Comparison of ENCODE assay signal across 8 cellular contexts in the genomic region with DNA sequence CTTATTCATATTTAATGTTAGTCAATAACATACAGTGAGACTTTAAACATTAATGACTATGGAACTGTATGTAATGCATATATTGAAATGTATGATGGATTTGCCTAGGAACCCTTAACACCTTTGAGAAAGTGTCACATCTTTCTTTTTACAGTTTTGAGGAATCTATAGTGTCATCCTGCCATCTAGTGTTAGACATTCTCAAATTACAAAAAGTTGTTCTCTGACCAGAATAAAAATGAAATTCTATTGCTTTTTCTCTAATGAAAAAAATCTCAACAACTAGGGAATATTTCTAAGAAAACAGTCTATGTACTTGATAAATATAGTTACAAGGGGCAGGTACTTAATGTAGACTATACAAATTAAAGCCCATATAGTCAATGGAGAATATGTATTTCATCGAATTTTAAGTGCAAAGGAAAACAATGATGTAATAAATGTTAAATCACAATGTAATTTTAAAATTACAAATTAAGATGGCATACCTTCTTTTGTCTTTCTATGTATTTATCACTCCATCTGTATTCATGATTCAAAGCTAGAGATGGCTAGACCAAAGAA. TPM values are rescaled to one million over a fixed set of nuclear protein-coding genes. Genes with fewer than 3 reads are reported as not detected.
DNase-seq lines count a peak whose midpoint lies in the region; ATAC-seq and TF ChIP-seq lines count a peak whose summit lies in the region.

No MANE protein-coding gene starts in this region.

- H3K36me3 ChIP-seq in adrenal gland (replicated peaks in 1 of 2) (no peaks in the 10 kb centered on the region), lower lobe of right lung (no peaks in the 10 kb centered on the region)
- no peaks in the 10 kb centered on the region for H3K36me3 ChIP-seq in effector memory CD4-positive, alpha-beta T cell (ENCODE audit: control insufficient read depth, insufficient read depth, low read length)

- H3K4me1 ChIP-seq in adrenal gland (replicated peaks in 1 of 2): no peaks in the 10 kb centered on the region
- H3K4me1 ChIP-seq in lower lobe of right lung: no peaks in the 10 kb centered on the region
- no peaks in the 10 kb centered on the region for H3K4me1 ChIP-seq in effector memory CD4-positive, alpha-beta T cell (ENCODE audit: control insufficient read depth, insufficient read depth, low read length, poor library complexity, severe bottlenecking)

- H3K27me3 ChIP-seq in adrenal gland (no peaks in the 10 kb centered on the region), lower lobe of right lung (ENCODE audit: low read depth) (no peaks in the 10 kb centered on the region)
- H3K27me3 ChIP-seq in effector memory CD4-positive, alpha-beta T cell (replicated peaks; ENCODE audit: control insufficient read depth, insufficient read depth, low read length, poor library complexity, severe bottlenecking): no peaks in the 10 kb centered on the region

- peaks cover 0 to under 1% (median 0%) of the 10 kb centered on the region in 3 donors for H3K9me3 ChIP-seq in adrenal gland (replicated peaks in 1 of 3)
- no peaks in the 10 kb centered on the region for H3K9me3 ChIP-seq in lower lobe of right lung
- no peaks in the 10 kb centered on the region for H3K9me3 ChIP-seq in effector memory CD4-positive, alpha-beta T cell (ENCODE audit: control insufficient read depth, low read length)

- WGBS in adrenal gland, 4 donors: 69 to 86% (median 84%) methylated on average over 1 of the region's 1 CpG

- no peak for TF ChIP-seq POLR2A in adrenal gland (IDR thresholded peaks at IDR 0.05)

- TF ChIP-seq CTCF in adrenal gland (IDR thresholded peaks at IDR 0.05): peak in 5 of 6 experiments; percentile 19 to 62 (median 25)
- TF ChIP-seq CTCF in lower lobe of right lung (IDR thresholded peaks at IDR 0.05): peak; percentile 49

- H3K4me3 ChIP-seq in adrenal gland (no peak overlapping the region), lower lobe of right lung (no peak overlapping the region)
- H3K4me3 ChIP-seq in effector memory CD4-positive, alpha-beta T cell (ENCODE audit: insufficient read depth, low read depth, low read length, poor library complexity, severe bottlenecking): no peak overlapping the region

- ATAC-seq in lower lobe of right lung: no peak
- no peak for ATAC-seq in HG03280 (IDR thresholded peaks at IDR 0.05; ENCODE audit: unreplicated experiment)
- no peak for ATAC-seq in activated CD4-positive, CD25-positive, alpha-beta regulatory T cell treated with anti-CD3 and anti-CD28 coated beads, Interleukin-2, amount 50 U/mL, for 24 hours

- intact Hi-C loops in adrenal gland (cut with DNase I): loop anchor here in 1 of 2 donors (10.0 kb wide), 1 partner anchor 588 kb away; no protein-coding TSS in a partner anchor
- intact Hi-C loops in lower lobe of right lung (cut with DNase I): loop anchor here (5.0 kb wide), 1 partner anchor 591 kb away; no protein-coding TSS in a partner anchor

- H3K27ac ChIP-seq in adrenal gland (no peak overlapping the region), lower lobe of right lung (no peak overlapping the region)
- H3K27ac ChIP-seq in effector memory CD4-positive, alpha-beta T cell (ENCODE audit: insufficient read depth, low read length, poor library complexity, severe bottlenecking): no peak overlapping the region

- DNase-seq in DMS114 treated with DMSO at 0.1 percent for 48 hours (lab: John Stamatoyannopoulos, UW; ENCODE audit: unreplicated experiment): peak; percentile 13
- peak; percentile 60 to 79 for DNase-seq in Kasumi-1 (lab: John Stamatoyannopoulos, UW)
- DNase-seq in adrenal gland: no peak
- no peak for DNase-seq in lower lobe of right lung
- no peak for DNase-seq in DMS79 (lab: John Stamatoyannopoulos, UW)
- no peak for DNase-seq in effector memory CD4-positive, alpha-beta T cell

RNA-seq across cellular contexts. Expression of gene CALCRL, which starts 5.1 kb away (rescaled TPM):
- 10 to 100 TPM; 18.2 to 37.1 (median 29.0) TPM for total RNA-seq in adrenal gland
- polyA plus RNA-seq in adrenal gland: 10 to 100 TPM in 1 of 3 donors, 1 to 10 TPM in 2; 3.2 to 23.0 (median 6.2) TPM
- total RNA-seq in lower lobe of right lung: 236 TPM

Comparison
In these comparisons a context has a peak if more than half of its experiments do, and no peak if none do; other contexts are left out.
1. DNase-seq: peak in DMS114 treated with DMSO at 0.1 percent for 48 hours (single experiment) and Kasumi-1 (2 of 2); none in adrenal gland (0 of 7), lower lobe of right lung (single experiment), DMS79 (single experiment) and effector memory CD4-positive, alpha-beta T cell (0 of 3).